ENCODE assay signal across 31 cellular contexts in the genomic region with DNA sequence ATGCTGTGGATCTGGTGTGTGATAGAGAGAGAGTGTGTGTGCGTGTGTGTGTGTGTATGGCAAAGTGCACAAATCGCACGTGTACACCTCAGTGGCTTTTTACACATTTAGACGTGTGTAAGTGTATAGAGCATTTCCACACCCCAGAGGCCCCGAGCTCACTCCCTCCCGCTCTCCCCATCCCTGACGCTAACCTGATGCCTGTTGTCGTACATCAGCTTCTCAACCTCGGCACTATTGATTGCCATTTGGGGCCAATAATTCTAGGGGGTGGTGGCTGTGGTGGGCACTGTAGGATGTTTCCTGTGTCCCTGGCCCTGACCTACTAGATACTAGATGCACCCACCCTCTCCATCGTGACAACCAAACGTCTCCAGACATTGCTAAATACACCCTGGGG. TPM values are rescaled to one million over a fixed set of nuclear protein-coding genes. Genes with fewer than 3 reads are reported as not detected.
"Had no signal": no experiment of that assay in that cellular context is flagged by ENCODE, and none has a peak within 500 bp of the region (broad histone marks: within the 10 kb centered on the region; RNA-seq: fewer than 3 reads in every experiment).

No MANE protein-coding gene starts in this region.

- H2AFZ ChIP-seq: neural progenitor cell had no signal

- H3K36me3 ChIP-seq: adrenal gland, gastrocnemius medialis, neural progenitor cell, right lobe of liver, thoracic aorta, uterus had no signal

- H3K4me1 Mint-ChIP-seq: activated CD4-positive, alpha-beta T cell treated with anti-CD3 and anti-CD28 coated beads for 36 hours; activated CD8-positive, alpha-beta memory T cell treated with anti-CD3 and anti-CD28 coated beads, Interleukin-2, amount 10 ng/mL, durations not matched to agents 7 days and 5 days; immature natural killer cell; stimulated activated effector memory CD8-positive, alpha-beta T cell treated with anti-CD3 and anti-CD28 coated beads, Interleukin-12 subunit alpha, Interleukin-12 subunit beta, amount 100 ng/mL, for 72 hours had no signal

- H3K9me3 ChIP-seq: adrenal gland, body of pancreas, gastrocnemius medialis, right lobe of liver, thoracic aorta, uterus had no signal

- H3K27ac Mint-ChIP-seq: activated CD4-positive, alpha-beta T cell treated with anti-CD3 and anti-CD28 coated beads for 36 hours; activated CD8-positive, alpha-beta memory T cell treated with anti-CD3 and anti-CD28 coated beads, Interleukin-2, amount 10 ng/mL, durations not matched to agents 7 days and 5 days; activated CD8-positive, alpha-beta T cell treated with anti-CD3 and anti-CD28 coated beads, Interleukin-2, amount 10 ng/mL, durations not matched to agents 7 days and 5 days; activated naive CD8-positive, alpha-beta T cell; activated T-cell treated with anti-CD3 and anti-CD28 coated beads, Interleukin-2, amount 50 U/mL, for 72 hours; neural progenitor cell; progenitor cell of endocrine pancreas; stimulated activated effector memory CD8-positive, alpha-beta T cell treated with anti-CD3 and anti-CD28 coated beads, Interleukin-12 subunit alpha, Interleukin-12 subunit beta, amount 100 ng/mL, for 72 hours; stimulated activated naive CD8-positive, alpha-beta T cell treated with anti-CD3 and anti-CD28 coated beads, Interleukin-15, Interleukin-2, amounts not matched to agents 100 ng/mL and 50 ng/mL, for 24 hours had no signal

- ATAC-seq: activated CD4-positive, alpha-beta T cell treated with anti-CD3 and anti-CD28 coated beads for 36 hours; activated CD8-positive, alpha-beta memory T cell treated with anti-CD3 and anti-CD28 coated beads, Interleukin-2, amount 10 ng/mL, durations not matched to agents 7 days and 5 days; activated CD8-positive, alpha-beta T cell treated with anti-CD3 and anti-CD28 coated beads, Interleukin-2, amount 10 ng/mL, durations not matched to agents 7 days and 5 days; activated T-cell treated with anti-CD3 and anti-CD28 coated beads, Interleukin-2, amount 50 U/mL, for 72 hours; body of pancreas; gastrocnemius medialis; left colon; naive thymus-derived CD4-positive, alpha-beta T cell; right lobe of liver; stimulated activated effector memory CD8-positive, alpha-beta T cell treated with anti-CD3 and anti-CD28 coated beads, Interleukin-12 subunit alpha, Interleukin-12 subunit beta, amount 100 ng/mL, for 72 hours had no signal

- DNase-seq: activated CD4-positive, alpha-beta T cell treated with anti-CD3 and anti-CD28 coated beads for 36 hours; activated CD4-positive, CD25-positive, alpha-beta regulatory T cell; activated CD8-positive, alpha-beta memory T cell treated with anti-CD3 and anti-CD28 coated beads, Interleukin-2, amount 10 ng/mL, durations not matched to agents 7 days and 5 days; activated CD8-positive, alpha-beta T cell treated with anti-CD3 and anti-CD28 coated beads, Interleukin-2, amount 10 ng/mL, durations not matched to agents 7 days and 5 days; activated naive CD4-positive, alpha-beta T cell; activated T-cell treated with anti-CD3 and anti-CD28 coated beads, Interleukin-2, amount 50 U/mL, for 72 hours; adrenal gland; body of pancreas; effector memory CD4-positive, alpha-beta T cell; gastrocnemius medialis; immature natural killer cell; left colon; mammary epithelial cell; midbrain; naive thymus-derived CD4-positive, alpha-beta T cell; stimulated activated CD4-positive, alpha-beta T cell treated with anti-CD3 and anti-CD28 coated beads, Interleukin-4, amount 100 ng/mL, for 24 hours; SW 1271; T-helper 2 cell; trophoblast cell; uterus had no signal

- H3K27ac ChIP-seq: adrenal gland, body of pancreas, coronary artery, dorsolateral prefrontal cortex, gastrocnemius medialis, neural progenitor cell, right lobe of liver, thoracic aorta, uterus had no signal

- H3K4me3 Mint-ChIP-seq: activated CD4-positive, alpha-beta T cell treated with anti-CD3 and anti-CD28 coated beads for 36 hours; activated CD8-positive, alpha-beta memory T cell treated with anti-CD3 and anti-CD28 coated beads, Interleukin-2, amount 10 ng/mL, durations not matched to agents 7 days and 5 days; activated CD8-positive, alpha-beta T cell treated with anti-CD3 and anti-CD28 coated beads, Interleukin-2, amount 10 ng/mL, durations not matched to agents 7 days and 5 days; activated naive CD8-positive, alpha-beta T cell; activated T-cell treated with anti-CD3 and anti-CD28 coated beads, Interleukin-2, amount 50 U/mL, for 72 hours; immature natural killer cell; naive thymus-derived CD4-positive, alpha-beta T cell; neural progenitor cell; stimulated activated effector memory CD8-positive, alpha-beta T cell treated with anti-CD3 and anti-CD28 coated beads, Interleukin-12 subunit alpha, Interleukin-12 subunit beta, amount 100 ng/mL, for 72 hours; stimulated activated naive CD8-positive, alpha-beta T cell treated with anti-CD3 and anti-CD28 coated beads, Interleukin-15, Interleukin-2, amounts not matched to agents 100 ng/mL and 50 ng/mL, for 24 hours had no signal

- H3K27me3 ChIP-seq: adrenal gland, body of pancreas, dorsolateral prefrontal cortex, gastrocnemius medialis, neural progenitor cell, right lobe of liver, uterus had no signal

- H3K4me2 ChIP-seq: neural progenitor cell had no signal

- H3K27me3 Mint-ChIP-seq: activated CD4-positive, alpha-beta T cell treated with anti-CD3 and anti-CD28 coated beads for 36 hours; activated CD8-positive, alpha-beta memory T cell treated with anti-CD3 and anti-CD28 coated beads, Interleukin-2, amount 10 ng/mL, durations not matched to agents 7 days and 5 days; activated naive CD8-positive, alpha-beta T cell; naive thymus-derived CD4-positive, alpha-beta T cell; progenitor cell of endocrine pancreas; stimulated activated naive CD8-positive, alpha-beta T cell treated with anti-CD3 and anti-CD28 coated beads, Interleukin-15, Interleukin-2, amounts not matched to agents 100 ng/mL and 50 ng/mL, for 24 hours had no signal

- H3K36me3 Mint-ChIP-seq: activated CD8-positive, alpha-beta memory T cell treated with anti-CD3 and anti-CD28 coated beads, Interleukin-2, amount 10 ng/mL, durations not matched to agents 7 days and 5 days; immature natural killer cell; neural progenitor cell had no signal

- FAIRE-seq: kidney had no signal

- H3K9ac ChIP-seq: neural progenitor cell had no signal

- H3K9me3 Mint-ChIP-seq: activated T-cell treated with anti-CD3 and anti-CD28 coated beads, Interleukin-2, amount 50 U/mL, for 72 hours; immature natural killer cell; neural progenitor cell; stimulated activated effector memory CD8-positive, alpha-beta T cell treated with anti-CD3 and anti-CD28 coated beads, Interleukin-12 subunit alpha, Interleukin-12 subunit beta, amount 100 ng/mL, for 72 hours; stimulated activated naive CD8-positive, alpha-beta T cell treated with anti-CD3 and anti-CD28 coated beads, Interleukin-15, Interleukin-2, amounts not matched to agents 100 ng/mL and 50 ng/mL, for 24 hours had no signal

- H3K4me1 ChIP-seq: gastrocnemius medialis, neural progenitor cell, right lobe of liver, uterus had no signal

- H3K4me3 ChIP-seq: adrenal gland, body of pancreas, coronary artery, dorsolateral prefrontal cortex, gastrocnemius medialis, neural progenitor cell, right lobe of liver, skin epidermis, thoracic aorta, uterus had no signal

RNA-seq across cellular contexts. Expression of gene CRISPLD2, which starts 30.4 kb away (rescaled TPM):
- total RNA-seq: activated CD8-positive, alpha-beta memory T cell treated with anti-CD3 and anti-CD28 coated beads, Interleukin-2, amount 10 ng/mL, durations not matched to agents 7 days and 5 days; activated CD8-positive, alpha-beta T cell treated with anti-CD3 and anti-CD28 coated beads, Interleukin-2, amount 10 ng/mL, durations not matched to agents 7 days and 5 days had no signal
